Comparison of ENCODE assay signal across 36 cellular contexts in genomic region chr2:59961733-59962132, GRCh38.
"Had no signal": no experiment of that assay in that cellular context is flagged by ENCODE, and none has a peak within 500 bp of the region (broad histone marks: within the 10 kb centered on the region; RNA-seq: fewer than 3 reads in every experiment).

No MANE protein-coding gene starts in this region.

- H3K27me3 ChIP-seq: brain microvascular endothelial cell, MG63, Peyer's patch had no signal

- ATAC-seq: activated CD8-positive, alpha-beta T cell treated with anti-CD3 and anti-CD28 coated beads for 36 hours; activated T-cell treated with anti-CD3 and anti-CD28 coated beads, Interleukin-2, amount 50 U/mL, for 72 hours; activated T-helper 17 cell treated with anti-CD3 and anti-CD28 coated beads, Interleukin-2, amount 50 U/mL, for 72 hours; PC-3 had no signal

- H3K27me3 Mint-ChIP-seq: activated CD4-positive, alpha-beta T cell treated with anti-CD3 and anti-CD28 coated beads, Interleukin-2, amount 10 ng/mL, durations not matched to agents 24 days and 14 days; activated CD8-positive, alpha-beta T cell treated with anti-CD3 and anti-CD28 coated beads for 36 hours; activated naive CD8-positive, alpha-beta T cell treated with anti-CD3 and anti-CD28 coated beads for 36 hours; activated T-helper 17 cell treated with anti-CD3 and anti-CD28 coated beads, Interleukin-2, amount 50 U/mL, for 72 hours had no signal

- H3K36me3 Mint-ChIP-seq: activated naive CD8-positive, alpha-beta T cell treated with anti-CD3 and anti-CD28 coated beads for 36 hours had no signal

- H3K27ac Mint-ChIP-seq: activated CD4-positive, alpha-beta T cell treated with anti-CD3 and anti-CD28 coated beads, Interleukin-2, amount 10 ng/mL, durations not matched to agents 24 days and 14 days; activated CD8-positive, alpha-beta T cell treated with anti-CD3 and anti-CD28 coated beads for 36 hours; activated naive CD8-positive, alpha-beta T cell treated with anti-CD3 and anti-CD28 coated beads for 36 hours; activated T-cell treated with anti-CD3 and anti-CD28 coated beads, Interleukin-2, amount 50 U/mL, for 72 hours; activated T-helper 17 cell treated with anti-CD3 and anti-CD28 coated beads, Interleukin-2, amount 50 U/mL, for 72 hours had no signal

- H3K4me1 ChIP-seq: Peyer's patch had no signal

- H3K27ac ChIP-seq: brain microvascular endothelial cell, Peyer's patch, WERI-Rb-1 had no signal

- DNase-seq: activated CD4-positive, alpha-beta T cell treated with anti-CD3 and anti-CD28 coated beads for 1 hour; activated CD4-positive, alpha-beta T cell treated with anti-CD3 and anti-CD28 coated beads, Interleukin-2, amount 10 ng/mL, durations not matched to agents 24 days and 14 days; activated CD4-positive, alpha-beta T cell treated with anti-CD3 and anti-CD28 coated beads, Interleukin-2, amount 50 U/mL, for 4 hours; activated CD4-positive, CD25-positive, alpha-beta regulatory T cell; activated CD8-positive, alpha-beta T cell treated with anti-CD3 and anti-CD28 coated beads for 36 hours; activated effector memory CD4-positive, alpha-beta T cell treated with anti-CD3 and anti-CD28 coated beads, Interleukin-2, amount 50 U/mL, for 16 hours; activated naive CD4-positive, alpha-beta T cell; activated naive CD4-positive, alpha-beta T cell treated with anti-CD3 and anti-CD28 coated beads, Interleukin-2, amount 50 U/mL, for 16 hours; activated naive CD8-positive, alpha-beta T cell treated with anti-CD3 and anti-CD28 coated beads for 36 hours; activated T-cell treated with anti-CD3 and anti-CD28 coated beads, Interleukin-2, amount 50 U/mL, for 1 hour; activated T-cell treated with anti-CD3 and anti-CD28 coated beads, Interleukin-2, amount 50 U/mL, for 72 hours; amniotic stem cell; aorta; brain microvascular endothelial cell; Kasumi-1; KBM-7; MG63; NCI-H1048; NCI-H1105 treated with DMSO at 0.1 percent for 48 hours; NCI-H1436; NCI-H1694; NCI-H1930; NCI-H2081 treated with DMSO at 0.1 percent for 48 hours; NCI-H2171; NCI-H510A; NCI-H526; NCI-H748 treated with DMSO at 0.1 percent for 48 hours; NK-92 treated with Interleukin-12 subunit alpha and Interleukin-12 subunit beta, amount 100 ng/mL, for 24 hours; PC-3; Peyer's patch; RPMI8226; SHP77 treated with DMSO at 0.1 percent for 48 hours; SW 1271; T1000; WERI-Rb-1 had no signal

- H3K4me1 Mint-ChIP-seq: activated CD4-positive, alpha-beta T cell treated with anti-CD3 and anti-CD28 coated beads, Interleukin-2, amount 10 ng/mL, durations not matched to agents 24 days and 14 days; activated naive CD8-positive, alpha-beta T cell treated with anti-CD3 and anti-CD28 coated beads for 36 hours; activated T-helper 17 cell treated with anti-CD3 and anti-CD28 coated beads, Interleukin-2, amount 50 U/mL, for 72 hours had no signal

- H3K36me3 ChIP-seq: brain microvascular endothelial cell, MG63, Peyer's patch, WERI-Rb-1 had no signal

- H3K4me3 ChIP-seq: MG63, Peyer's patch had no signal

- H3K4me3 Mint-ChIP-seq: activated CD4-positive, alpha-beta T cell treated with anti-CD3 and anti-CD28 coated beads, Interleukin-2, amount 10 ng/mL, durations not matched to agents 24 days and 14 days; activated CD8-positive, alpha-beta T cell treated with anti-CD3 and anti-CD28 coated beads for 36 hours; activated naive CD8-positive, alpha-beta T cell treated with anti-CD3 and anti-CD28 coated beads for 36 hours; activated T-cell treated with anti-CD3 and anti-CD28 coated beads, Interleukin-2, amount 50 U/mL, for 72 hours; activated T-helper 17 cell treated with anti-CD3 and anti-CD28 coated beads, Interleukin-2, amount 50 U/mL, for 72 hours had no signal

- H3K9me3 ChIP-seq: MG63, Peyer's patch had no signal

- H3K9me3 Mint-ChIP-seq: activated CD4-positive, alpha-beta T cell treated with anti-CD3 and anti-CD28 coated beads, Interleukin-2, amount 10 ng/mL, durations not matched to agents 24 days and 14 days; activated CD8-positive, alpha-beta T cell treated with anti-CD3 and anti-CD28 coated beads for 36 hours; activated naive CD8-positive, alpha-beta T cell treated with anti-CD3 and anti-CD28 coated beads for 36 hours; activated T-cell treated with anti-CD3 and anti-CD28 coated beads, Interleukin-2, amount 50 U/mL, for 72 hours; activated T-helper 17 cell treated with anti-CD3 and anti-CD28 coated beads, Interleukin-2, amount 50 U/mL, for 72 hours had no signal
